10 cellular contexts compared by ENCODE assay signal in genomic region chr7:37052673-37053072, GRCh38.
DNase-seq lines count a peak whose midpoint lies in the region; ATAC-seq, FAIRE-seq and TF ChIP-seq lines count a peak whose summit lies in the region.
"Had no signal": no experiment of that assay in that cellular context is flagged by ENCODE, and none has a peak within 500 bp of the region (broad histone marks: within the 10 kb centered on the region; RNA-seq: fewer than 3 reads in every experiment).

No MANE protein-coding gene starts in this region.

- peak; percentile 57; the same call in 1 of the 3 replicates for ATAC-seq in RWPE2 (ENCODE audit: low read depth)
- no peak for ATAC-seq in GM21786 (IDR thresholded peaks at IDR 0.05; ENCODE audit: unreplicated experiment)

- no peaks in the 10 kb centered on the region for H3K4me1 ChIP-seq in RWPE2 (ENCODE audit: insufficient read depth, poor library complexity, severe bottlenecking)
- H3K4me1 ChIP-seq in vagina, result no peaks in the 10 kb centered on the region

- FAIRE-seq in urothelium cell line (lab: Jason Lieb, UNC), result no peak

- H3K9me3 ChIP-seq in RWPE2 (ENCODE audit: severe bottlenecking) (no peaks in the 10 kb centered on the region), vagina (no peaks in the 10 kb centered on the region)

- H3K27ac ChIP-seq in RWPE2 (ENCODE audit: poor library complexity, severe bottlenecking) (no peak overlapping the region), vagina (no peak overlapping the region)

- H3K27me3 ChIP-seq in RWPE2 (ENCODE audit: insufficient read depth, poor library complexity, severe bottlenecking), result no peaks in the 10 kb centered on the region
- H3K27me3 ChIP-seq in vagina, result no peaks in the 10 kb centered on the region

- TF ChIP-seq CTCF in RWPE2 (IDR thresholded peaks at IDR 0.05; ENCODE audit: poor library complexity, severe bottlenecking) (no peak), fibroblast of the aortic adventitia (IDR thresholded peaks at IDR 0.05; ENCODE audit: insufficient read depth, low read length) (no peak), vagina (IDR thresholded peaks at IDR 0.05) (no peak)

- H3K4me3 ChIP-seq in RWPE2 (ENCODE audit: severe bottlenecking) (no peak overlapping the region), fibroblast of the aortic adventitia (ENCODE audit: low read depth, low read length) (no peak overlapping the region), vagina (no peak overlapping the region)

- intact Hi-C loops in posterior vena cava (cut with DNase I) (no loop called here), vagina (cut with DNase I) (no loop called here)

- no peak for TF ChIP-seq POLR2A in vagina (IDR thresholded peaks at IDR 0.05)

- DNase-seq in stimulated activated CD4-positive, alpha-beta T cell treated with anti-CD3 and anti-CD28 coated beads, Interleukin-4, amount 100 ng/mL, for 1 hour, result peak; percentile 21
- no peak for DNase-seq in stimulated activated CD4-positive, alpha-beta T cell treated with anti-CD3 and anti-CD28 coated beads, Interleukin-1b, Interleukin-23, amount 100 ng/mL, for 48 hours
- no peak for DNase-seq in RWPE2 (ENCODE audit: low spot score)
- peak; percentile 28 for DNase-seq in fibroblast of the aortic adventitia (ENCODE audit: low read depth)
- peak; percentile 60 for DNase-seq in urothelium cell line (ENCODE audit: low spot score)
- no peak for DNase-seq in posterior vena cava (ENCODE audit: low spot score)
- DNase-seq in vagina (ENCODE audit: extremely low spot score in 2 of 2), result no peak
- DNase-seq: HCEC 1CT, SHP77 had no signal

- H3K36me3 ChIP-seq in RWPE2 (ENCODE audit: low read depth) (no peaks in the 10 kb centered on the region), vagina (no peaks in the 10 kb centered on the region)

Comparison
In these comparisons a context has a peak if more than half of its experiments do, and no peak if none do; other contexts are left out.
1. DNase-seq: peak in stimulated activated CD4-positive, alpha-beta T cell treated with anti-CD3 and anti-CD28 coated beads, Interleukin-4, amount 100 ng/mL, for 1 hour (single experiment), fibroblast of the aortic adventitia (single experiment) and urothelium cell line (single experiment); none in stimulated activated CD4-positive, alpha-beta T cell treated with anti-CD3 and anti-CD28 coated beads, Interleukin-1b, Interleukin-23, amount 100 ng/mL, for 48 hours (single experiment), RWPE2 (single experiment), posterior vena cava (single experiment) and vagina (0 of 2).